ENCODE assay signal across 8 cellular contexts in genomic region chr21:39788383-39788782, GRCh38. TPM values are rescaled to one million over a fixed set of nuclear protein-coding genes. Genes with fewer than 3 reads are reported as not detected.
DNase-seq lines count a peak whose midpoint lies in the region; ATAC-seq and TF ChIP-seq lines count a peak whose summit lies in the region.

No MANE protein-coding gene starts in this region.

- peak; percentile 86 for ATAC-seq in thoracic aorta (ENCODE audit: insufficient number of reproducible peaks, low FRiP score, low read depth)
- ATAC-seq in HG03432 (IDR thresholded peaks at IDR 0.05; ENCODE audit: unreplicated experiment), result no peak
- no peak for ATAC-seq in GM19467 (IDR thresholded peaks at IDR 0.05; ENCODE audit: unreplicated experiment)

- H3K23me2 ChIP-seq in H9 (ENCODE audit: insufficient read length, low read depth, low read length, poor library complexity, severe bottlenecking), result no peaks in the 10 kb centered on the region

- no peak overlapping the region for H3K4ac ChIP-seq in H9 (ENCODE audit: low read depth, low read length)

- no peak overlapping the region for H2BK12ac ChIP-seq in H9 (ENCODE audit: insufficient read length, low read depth, low read length)

- H3K14ac ChIP-seq in H9 (ENCODE audit: insufficient read depth, low read length), result no peak overlapping the region

- H2BK20ac ChIP-seq in H9 (ENCODE audit: low read depth, low read length, poor library complexity, severe bottlenecking), result no peak overlapping the region

- no peak overlapping the region for H3K4me3 Mint-ChIP-seq in H9

- no peak overlapping the region for H3K9ac ChIP-seq in H9 (ENCODE audit: extremely low read depth, insufficient read length, low read length)

- H3K27me3 Mint-ChIP-seq in H9 (ENCODE audit: low read depth), result no peaks in the 10 kb centered on the region; the same call in 1 of the 2 replicates

- H2AK5ac ChIP-seq in H9 (ENCODE audit: insufficient read length, low read length), result no peak overlapping the region

- H4K91ac ChIP-seq in H9 (ENCODE audit: insufficient read length, low read depth, low read length), result no peak overlapping the region

- TF ChIP-seq CTCF in H9 (conservative IDR thresholded peaks at IDR 0.05) (peak; percentile 90), thoracic aorta (IDR thresholded peaks at IDR 0.05) (peak; percentile 51)

- H3K27ac ChIP-seq in H9 (ENCODE audit: insufficient read length, low read depth, low read length), result no peak overlapping the region
- H3K27ac ChIP-seq in thoracic aorta, result no peak overlapping the region

- peaks cover 2 to 3% of the 10 kb centered on the region in 2 experiments; a peak in 2 of 4 replicates for H3K4me1 Mint-ChIP-seq in H9

- no peak overlapping the region for H2BK5ac ChIP-seq in H9 (ENCODE audit: insufficient read length, low read length)

- H3K4me1 ChIP-seq in H9 (ENCODE audit: insufficient read depth, low read length), result no peaks in the 10 kb centered on the region
- peaks cover 0 to 9% of the 10 kb centered on the region in 2 donors for H3K4me1 ChIP-seq in thoracic aorta (ENCODE audit: control insufficient read depth in 1 of 2, low read depth in 2 of 2)

- no peaks in the 10 kb centered on the region for H3K79me1 ChIP-seq in H9 (ENCODE audit: insufficient read depth, low read depth, low read length, poor library complexity, severe bottlenecking)

- H3K23ac ChIP-seq in H9 (ENCODE audit: insufficient read length, low read depth, low read length), result no peak overlapping the region

- H4K5ac ChIP-seq in H9 (ENCODE audit: insufficient read length, low read depth, low read length), result no peak overlapping the region

- H3K36me3 ChIP-seq in thoracic aorta, result no peaks in the 10 kb centered on the region

- no peak overlapping the region for H2AFZ ChIP-seq in H9 (ENCODE audit: low read length)

- peak; percentile 86 for DNase-seq in H9
- peak; percentile 90 for DNase-seq in NCI-H510A treated with DMSO at 0.1 percent for 48 hours (lab: John Stamatoyannopoulos, UW)
- peak; percentile 44 for DNase-seq in cerebellum (ENCODE audit: low spot score)
- peak; percentile 97 for DNase-seq in left kidney (ENCODE audit: low read depth, low spot score)
- no peak for DNase-seq in thoracic aorta (ENCODE audit: low spot score)
- DNase-seq in SKM-1 (lab: John Stamatoyannopoulos, UW; ENCODE audit: unreplicated experiment), result no peak

- H3K4me3 ChIP-seq in thoracic aorta, result peak overlapping the region; percentile 26

- no peak overlapping the region for H2BK120ac ChIP-seq in H9 (ENCODE audit: low read depth, low read length, poor library complexity, severe bottlenecking)

- WGBS in H9 (ENCODE audit: extremely low coverage, insufficient read length, low lambda C conversion rate), result no CpG with 5 or more reads among the region's 9 CpGs

- H2BK15ac ChIP-seq in H9 (ENCODE audit: low read depth, low read length), result no peak overlapping the region

- no peaks in the 10 kb centered on the region for H3K79me2 ChIP-seq in H9 (ENCODE audit: insufficient read depth, low read length)

- no peak overlapping the region for H4K8ac ChIP-seq in H9 (replicated peaks; ENCODE audit: insufficient read length, low read depth, low read length)

- no peak overlapping the region for H3T11ph ChIP-seq in H9 (ENCODE audit: low read length)

- no peak overlapping the region for H3K27ac Mint-ChIP-seq in H9

- peaks cover 12 to 31% (median 29%) of the 10 kb centered on the region in 3 experiments for H3K36me3 Mint-ChIP-seq in H9 (ENCODE audit: insufficient read depth in 1 of 3, low read depth in 3 of 3)

- no peaks in the 10 kb centered on the region for H4K20me1 ChIP-seq in H9 (ENCODE audit: control insufficient read depth, insufficient read depth, insufficient read length)

- H3K9me3 ChIP-seq in H9 (ENCODE audit: control insufficient read depth, low read depth, low read length) (peaks cover 14% of the 10 kb centered on the region), thoracic aorta (no peaks in the 10 kb centered on the region)

- no peak overlapping the region for H3K18ac ChIP-seq in H9 (ENCODE audit: insufficient read length, low read depth, low read length)

- no peak overlapping the region for H3K4me2 ChIP-seq in H9 (ENCODE audit: insufficient read depth, insufficient read length, low read length)

- H3K56ac ChIP-seq in H9 (ENCODE audit: insufficient read length, low read depth, low read length), result no peak overlapping the region

- peaks cover 21 to 31% of the 10 kb centered on the region in 2 experiments for H3K9me3 Mint-ChIP-seq in H9

- H3K27me3 ChIP-seq in H9 (ENCODE audit: insufficient read depth, low read length) (no peaks in the 10 kb centered on the region), thoracic aorta (replicated peaks; ENCODE audit: insufficient read depth) (no peaks in the 10 kb centered on the region)

RNA-seq across cellular contexts. Expression of gene IGSF5, which starts 43.4 kb away (rescaled TPM):
- 1.9 and 2.1 TPM in 2 replicates for total RNA-seq in H9 (2021)
- total RNA-seq in cerebellum, result 1.8 TPM
- not detected for total RNA-seq in thoracic aorta

Comparison
In these comparisons a context has a peak if more than half of its experiments do, and no peak if none do; other contexts are left out.
1. DNase-seq: peak in H9 (single experiment), NCI-H510A treated with DMSO at 0.1 percent for 48 hours (single experiment), cerebellum (single experiment) and left kidney (single experiment); none in thoracic aorta (single experiment) and SKM-1 (single experiment).